In genomic region chr4:76982638-76983579, GRCh38 we compare ENCODE assay signal across 11 cellular contexts. TPM values are rescaled to one million over a fixed set of nuclear protein-coding genes. Genes with fewer than 3 reads are reported as not detected.
DNase-seq lines count a peak whose midpoint lies in the region; ATAC-seq and TF ChIP-seq lines count a peak whose summit lies in the region.
"Had no signal": no experiment of that assay in that cellular context is flagged by ENCODE, and none has a peak within 500 bp of the region (broad histone marks: within the 10 kb centered on the region; RNA-seq: fewer than 3 reads in every experiment).

No MANE protein-coding gene starts in this region.

- H3K36me3 ChIP-seq in mammary epithelial cell (ENCODE audit: insufficient read depth, low read length): no peaks in the 10 kb centered on the region
- H3K36me3 ChIP-seq in fibroblast of lung (ENCODE audit: control insufficient read depth, insufficient read depth, low read length): no peaks in the 10 kb centered on the region

- no peak overlapping the region for H3K27ac ChIP-seq in mammary epithelial cell (ENCODE audit: insufficient read depth, low read depth, low read length)
- H3K27ac ChIP-seq in fibroblast of lung (ENCODE audit: insufficient read depth, low read length): peak overlapping the region; percentile 94
- H3K27ac ChIP-seq: HL-60 had no signal

- BruUV-seq in MCF 10A (replicated peaks; lab: Mats Ljungman, UMichigan) (no TSS peak), mammary epithelial cell (replicated peaks; lab: Mats Ljungman, UMichigan) (no TSS peak)

- H3K4me3 ChIP-seq in mammary epithelial cell (replicated peaks in 1 of 3; ENCODE audit: insufficient read depth in 1 of 3, low read depth in 2 of 3, low read length in 3 of 3) (no peak overlapping the region), fibroblast of lung (replicated peaks in 1 of 4; ENCODE audit: control extremely low read depth in 1 of 4, insufficient read depth in 1 of 4, low read depth in 3 of 4, low read length in 4 of 4) (no peak overlapping the region)

- H3K79me2 ChIP-seq in mammary epithelial cell (ENCODE audit: insufficient read depth, low read length) (peaks cover 99% of the 10 kb centered on the region), fibroblast of lung (ENCODE audit: control insufficient read depth, insufficient read depth, low read length) (peaks cover 75% of the 10 kb centered on the region)

- H3K4me1 Mint-ChIP-seq in MCF 10A (ENCODE audit: insufficient read depth, unreplicated experiment): peaks cover 53% of the 10 kb centered on the region
- peaks cover 74 to 86% (median 78%) of the 10 kb centered on the region in 3 donors for H3K4me1 Mint-ChIP-seq in T-cell
- H3K4me1 Mint-ChIP-seq in type B pancreatic cell (ENCODE audit: unreplicated experiment): peaks cover 81% of the 10 kb centered on the region

- no peak for TF ChIP-seq CTCF in MCF 10A (IDR thresholded peaks at IDR 0.05; ENCODE audit: unreplicated experiment)
- no peak for TF ChIP-seq CTCF in mammary epithelial cell (conservative IDR thresholded peaks at IDR 0.05 in 1 of 2, IDR thresholded peaks at IDR 0.05 in 1 of 2; ENCODE audit: extremely low read depth in 1 of 2, insufficient read depth in 1 of 2, low read depth in 1 of 2, low read length in 2 of 2)
- peak in 1 of 2 donors; percentile 24 for TF ChIP-seq CTCF in fibroblast of lung (conservative IDR thresholded peaks at IDR 0.05 in 1 of 2, IDR thresholded peaks at IDR 0.05 in 1 of 2; ENCODE audit: low read depth in 1 of 2, low read length in 2 of 2)
- TF ChIP-seq CTCF in type B pancreatic cell (conservative IDR thresholded peaks at IDR 0.05): peak; percentile 58

- H4K20me1 ChIP-seq in mammary epithelial cell (ENCODE audit: insufficient read depth, low read length): no peaks in the 10 kb centered on the region
- H4K20me1 ChIP-seq in fibroblast of lung (ENCODE audit: control insufficient read depth, extremely low read depth, insufficient read depth, low read length): no peaks in the 10 kb centered on the region

- WGBS in mammary epithelial cell (ENCODE audit: low coverage, missing lambda C conversion rate): 100% methylated on average over 7 of the region's 7 CpGs

- H3K4me2 ChIP-seq in mammary epithelial cell (ENCODE audit: insufficient read depth, low read depth, low read length) (no peak overlapping the region), fibroblast of lung (ENCODE audit: extremely low read depth, insufficient read depth, low read length) (no peak overlapping the region)

- H3K4me1 ChIP-seq in mammary epithelial cell (ENCODE audit: insufficient read depth, low read length): peaks cover 31% of the 10 kb centered on the region
- H3K4me1 ChIP-seq in fibroblast of lung (ENCODE audit: control insufficient read depth, extremely low read depth, insufficient read depth, low read length): peaks cover 48% of the 10 kb centered on the region

- POLR2A ChIA-PET in MCF 10A (lab: Yijun Ruan, JAX) (interaction anchor here (0.6 to 2.1 kb wide), 6 partner anchors 9 to 40 kb away, joined by 3 to 9 read pairs (median 4); partner anchors contain the start of gene SEPTIN11), T-cell (lab: Charles Lee) (interaction anchor here (0.6 to 0.7 kb wide), 7 partner anchors 11 to 877 kb away, joined by 3 to 5 read pairs (median 4); no protein-coding TSS in a partner anchor)

- H3K27me3 Mint-ChIP-seq in MCF 10A (ENCODE audit: insufficient read depth, unreplicated experiment) (no peaks in the 10 kb centered on the region), T-cell (no peaks in the 10 kb centered on the region), type B pancreatic cell (no peaks in the 10 kb centered on the region)

- H3K36me3 Mint-ChIP-seq in MCF 10A (ENCODE audit: insufficient read depth, unreplicated experiment) (peaks cover 6% of the 10 kb centered on the region), T-cell (no peaks in the 10 kb centered on the region), type B pancreatic cell (peaks cover 13% of the 10 kb centered on the region)

- in situ Hi-C loops in mammary epithelial cell (cut with MboI; ENCODE audit: low sequenced_read_pairs in 2 of 2): no loop called here

- H3K9ac ChIP-seq in mammary epithelial cell (ENCODE audit: insufficient read depth, low read length): no peak overlapping the region
- no peak overlapping the region for H3K9ac ChIP-seq in fibroblast of lung (ENCODE audit: insufficient read depth, low read length)

- dilution Hi-C loops in mammary epithelial cell (cut with HindIII; ENCODE audit: low sequenced_read_pairs): no loop called here

- H2AFZ ChIP-seq in mammary epithelial cell (ENCODE audit: low read depth, low read length): no peak overlapping the region
- no peak overlapping the region for H2AFZ ChIP-seq in fibroblast of lung (ENCODE audit: low read length)

- intact Hi-C loops in MCF 10A (cut with micrococcal nuclease): no loop called here
- intact Hi-C loops in mammary epithelial cell (cut with micrococcal nuclease): no loop called here

- H3K9me3 ChIP-seq in mammary epithelial cell (replicated peaks; ENCODE audit: insufficient read depth, low read length): no peaks in the 10 kb centered on the region
- H3K9me3 ChIP-seq in fibroblast of lung (ENCODE audit: control insufficient read depth, insufficient read depth, low read depth, low read length): no peaks in the 10 kb centered on the region

- H3K27ac Mint-ChIP-seq in MCF 10A (ENCODE audit: low read depth, unreplicated experiment) (peak overlapping the region; percentile 87), T-cell (peak overlapping the region; percentile 50 to 71), type B pancreatic cell (no peak overlapping the region)

- no peaks in the 10 kb centered on the region for H3K27me3 ChIP-seq in mammary epithelial cell (ENCODE audit: insufficient read depth, low read length)
- H3K27me3 ChIP-seq in fibroblast of lung (ENCODE audit: control insufficient read depth, insufficient read depth, low read length): no peaks in the 10 kb centered on the region

- H3K9me3 Mint-ChIP-seq in MCF 10A (ENCODE audit: unreplicated experiment) (no peaks in the 10 kb centered on the region), T-cell (no peaks in the 10 kb centered on the region), type B pancreatic cell (peaks cover 5% of the 10 kb centered on the region)

- DNase-seq in MCF 10A (ENCODE audit: unreplicated experiment) (no peak), mammary epithelial cell (no peak), T-cell (no peak), fibroblast of lung (ENCODE audit: low read depth in 2 of 2) (peak in 1 of 2 donors; percentile 64), type B pancreatic cell (ENCODE audit: extremely low spot score, unreplicated experiment) (no peak), GDM1 (lab: John Stamatoyannopoulos, UW) (no peak), NCI-H2227 treated with DMSO at 0.1 percent for 48 hours (lab: John Stamatoyannopoulos, UW) (no peak), hippocampal formation (lab: John Stamatoyannopoulos, UW) (no peak)
- DNase-seq: activated CD4-positive, alpha-beta T cell treated with anti-CD3 and anti-CD28 coated beads for 48 hours; NCI-H748 treated with DMSO at 0.1 percent for 48 hours had no signal

- CTCF ChIA-PET in MCF 10A (lab: Yijun Ruan, JAX): interaction anchor here (0.6 to 1.4 kb wide), 5 partner anchors 11 to 337 kb away, joined by 3 to 4 read pairs (median 3); no protein-coding TSS in a partner anchor
- CTCF ChIA-PET in mammary epithelial cell (lab: Charles Lee; ENCODE audit: low non-redundant PET): interaction anchor here (0.7 kb wide), 1 partner anchor 21 kb away, joined by 3 read pairs; no protein-coding TSS in a partner anchor
- CTCF ChIA-PET in T-cell (lab: Charles Lee): interaction anchor here (0.5 to 1.5 kb wide), 6 partner anchors 8 to 87 kb away, joined by 3 to 5 read pairs (median 4); no protein-coding TSS in a partner anchor

- peak in 3 of 4 experiments; percentile 42 to 45 (median 43) for ATAC-seq in T-cell (replicated peaks in 1 of 4)

- H3K4me3 Mint-ChIP-seq in MCF 10A (ENCODE audit: unreplicated experiment): peak overlapping the region; percentile 39
- peak overlapping the region; percentile 1 to 50 (median 48) for H3K4me3 Mint-ChIP-seq in T-cell
- no peak overlapping the region for H3K4me3 Mint-ChIP-seq in type B pancreatic cell

RNA-seq across cellular contexts. Expression of gene SEPTIN11, which starts 33.4 kb away (rescaled TPM):
- total RNA-seq in MCF 10A (2022) (57.1 and 82.7 TPM in 2 replicates), mammary epithelial cell (100 to 1,000 TPM; 156 to 188 TPM), T-cell (10 to 100 TPM; 20.9 to 25.0 (median 22.8) TPM), fibroblast of lung (293 and 688 TPM in 2 replicates), type B pancreatic cell (ENCODE audit: low replicate concordance) (46.7 and 149 TPM in 2 replicates)
- polyA plus RNA-seq in mammary epithelial cell (102 TPM), fibroblast of lung (521 and 1,286 TPM in 2 replicates)
- polyA minus RNA-seq in mammary epithelial cell (154 TPM), fibroblast of lung (ENCODE audit: low replicate concordance) (89.2 and 208 TPM in 2 replicates)
- 255 and 662 TPM in 2 replicates for polyA plus RNA-seq in fibroblast of lung (2012)
